In the genomic region with DNA sequence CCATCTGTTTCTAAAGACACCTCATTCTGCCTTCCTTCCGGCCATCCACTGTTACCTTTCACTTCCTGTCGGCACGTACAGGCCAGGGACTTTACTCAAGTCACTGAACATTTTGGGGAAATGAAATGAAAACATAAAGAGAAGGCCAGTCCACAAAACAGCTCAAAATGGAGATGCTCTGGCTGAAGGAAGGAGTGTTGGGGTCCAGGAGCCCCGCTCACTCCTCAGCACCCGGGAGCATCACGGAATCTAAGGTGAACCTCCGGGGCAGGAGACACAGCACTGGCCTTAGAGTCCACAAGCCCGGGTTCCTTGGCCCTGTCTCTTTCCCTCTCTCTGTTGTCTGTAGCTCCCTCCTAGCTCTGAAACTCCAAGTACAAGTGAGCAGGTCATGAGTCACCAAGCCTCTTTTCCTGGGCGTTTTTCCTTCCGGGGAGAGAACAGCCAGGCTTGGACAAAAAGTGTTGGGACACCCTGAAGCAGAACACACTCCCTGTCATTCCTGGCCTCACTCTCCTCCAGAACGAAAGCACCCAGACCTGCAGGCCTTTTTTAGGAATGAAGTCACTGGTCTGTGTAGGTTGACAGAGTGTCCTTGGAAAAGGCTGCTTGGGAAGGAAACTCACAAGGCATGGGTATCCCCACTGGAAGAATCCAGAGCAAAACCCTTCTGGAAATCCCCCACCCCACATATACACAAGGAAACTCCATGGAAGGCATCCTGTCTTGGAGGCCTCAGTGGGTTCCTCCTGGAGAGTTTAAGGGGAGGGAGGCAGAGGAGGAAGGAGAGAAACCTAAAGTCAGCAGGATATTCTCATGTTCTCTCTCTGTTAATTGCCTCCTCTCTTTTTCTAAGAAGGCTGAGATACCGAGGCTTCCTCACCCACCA, we compare ENCODE assay signal across 9 cellular contexts.
A peak's percentile ranks its signal among the peaks of the same experiment; 100 is the strongest.
DNase-seq lines count a peak whose midpoint lies in the region; ATAC-seq and TF ChIP-seq lines count a peak whose summit lies in the region.
"Had no signal": no experiment of that assay in that cellular context is flagged by ENCODE, and none has a peak within 500 bp of the region (broad histone marks: within the 10 kb centered on the region; RNA-seq: fewer than 3 reads in every experiment).

No MANE protein-coding gene starts in this region.

- peak; percentile 82 for DNase-seq in AG09309 (ENCODE audit: low read depth)
- peak; percentile 98 for DNase-seq in RPMI7951 (ENCODE audit: low read depth)
- DNase-seq in fibroblast of gingiva (ENCODE audit: low read depth) = peak; percentile 96
- no peak for DNase-seq in omental fat pad (ENCODE audit: low spot score)
- no peak for DNase-seq in effector CD4-positive, alpha-beta T cell
- no peak for DNase-seq in UCSD-AML1 (lab: John Stamatoyannopoulos, UW; ENCODE audit: unreplicated experiment)
- no peak for DNase-seq in GF-D8 (lab: John Stamatoyannopoulos, UW)
- no peak for DNase-seq in stimulated activated naive CD4-positive, alpha-beta T cell (lab: John Stamatoyannopoulos, UW)
- DNase-seq: activated CD4-positive, alpha-beta memory T cell treated with anti-CD3 and anti-CD28 coated beads, Interleukin-2, amount 10 ng/mL, durations not matched to agents 7 days and 5 days had no signal

- H3K4me3 ChIP-seq in AG09309 (ENCODE audit: control insufficient read depth, low read depth, low read length) = no peak overlapping the region

- peak; percentile 59 for ATAC-seq in omental fat pad (ENCODE audit: low FRiP score)

- no peak for TF ChIP-seq CTCF in AG09309 (IDR thresholded peaks at IDR 0.05; ENCODE audit: control insufficient read depth, insufficient read depth, low read depth, low read length, missing control alignments)
- no peak for TF ChIP-seq CTCF in omental fat pad (IDR thresholded peaks at IDR 0.05)

Comparison
In these comparisons a context has a peak if more than half of its experiments do, and no peak if none do; other contexts are left out.
1. DNase-seq: peak in AG09309 (single experiment), RPMI7951 (single experiment) and fibroblast of gingiva (single experiment); none in omental fat pad (single experiment), effector CD4-positive, alpha-beta T cell (single experiment), UCSD-AML1 (single experiment), GF-D8 (single experiment) and stimulated activated naive CD4-positive, alpha-beta T cell (0 of 6).